In the genomic region with DNA sequence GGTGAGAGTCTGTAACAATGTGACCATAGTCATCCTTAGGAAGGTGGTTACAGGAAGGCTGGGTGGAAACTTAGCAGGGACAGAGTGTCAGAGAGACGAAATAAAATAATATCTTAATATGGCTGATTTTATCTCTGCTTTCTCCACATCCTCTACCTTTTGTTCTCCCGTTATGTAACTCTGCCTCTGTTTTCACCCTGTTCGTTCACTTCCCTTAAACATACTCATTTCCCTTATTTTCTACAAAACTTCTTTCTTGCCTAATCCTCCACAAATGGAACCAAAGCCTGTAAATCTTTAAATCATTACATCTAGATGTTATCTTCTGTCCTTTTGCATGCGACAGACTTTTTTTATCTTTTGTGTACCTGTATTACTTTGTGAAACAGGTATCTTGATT, we compare ENCODE assay signal across 21 cellular contexts. TPM values are rescaled to one million over a fixed set of nuclear protein-coding genes. Genes with fewer than 3 reads are reported as not detected.
A peak's percentile ranks its signal among the peaks of the same experiment; 100 is the strongest.
DNase-seq lines count a peak whose midpoint lies in the region; ATAC-seq and TF ChIP-seq lines count a peak whose summit lies in the region.
"Had no signal": no experiment of that assay in that cellular context is flagged by ENCODE, and none has a peak within 500 bp of the region (broad histone marks: within the 10 kb centered on the region; RNA-seq: fewer than 3 reads in every experiment).

No MANE protein-coding gene starts in this region.

- H3K4me1 Mint-ChIP-seq in activated T-cell treated with anti-CD3 and anti-CD28 coated beads, Interleukin-2, amount 50 U/mL, for 72 hours (ENCODE audit: low read depth) = peaks cover 12% of the 10 kb centered on the region
- H3K4me1 Mint-ChIP-seq in activated T-cell treated with anti-CD3 and anti-CD28 coated beads, Interleukin-2, amount 50 U/mL, for 24 hours (ENCODE audit: low read depth) = peaks cover 14% of the 10 kb centered on the region

- no peaks in the 10 kb centered on the region for H3K9me3 Mint-ChIP-seq in activated T-cell treated with anti-CD3 and anti-CD28 coated beads, Interleukin-2, amount 50 U/mL, for 72 hours
- no peaks in the 10 kb centered on the region for H3K9me3 Mint-ChIP-seq in activated T-cell treated with anti-CD3 and anti-CD28 coated beads, Interleukin-2, amount 50 U/mL, for 24 hours

- H3K36me3 ChIP-seq in neutrophil = peaks cover 10% of the 10 kb centered on the region
- H3K36me3 ChIP-seq in upper lobe of left lung = peaks cover 0 to under 1% (median 0%) of the 10 kb centered on the region in 4 donors

- no peaks in the 10 kb centered on the region for H3K27me3 Mint-ChIP-seq in activated T-cell treated with anti-CD3 and anti-CD28 coated beads, Interleukin-2, amount 50 U/mL, for 72 hours (ENCODE audit: low read depth)
- no peaks in the 10 kb centered on the region for H3K27me3 Mint-ChIP-seq in activated T-cell treated with anti-CD3 and anti-CD28 coated beads, Interleukin-2, amount 50 U/mL, for 24 hours

- 51 to 58% methylated on average over 4 of the region's 4 CpGs for WGBS in upper lobe of left lung, 2 donors

- H3K9me3 ChIP-seq in neutrophil = no peaks in the 10 kb centered on the region
- no peaks in the 10 kb centered on the region for H3K9me3 ChIP-seq in upper lobe of left lung
- H3K9me3 ChIP-seq: SK-N-SH had no signal

- H3K27ac Mint-ChIP-seq in activated T-cell treated with anti-CD3 and anti-CD28 coated beads, Interleukin-2, amount 50 U/mL, for 72 hours = peak overlapping the region; percentile 59
- no peak overlapping the region for H3K27ac Mint-ChIP-seq in activated T-cell treated with anti-CD3 and anti-CD28 coated beads, Interleukin-2, amount 50 U/mL, for 24 hours

- no peak for TF ChIP-seq POLR2A in upper lobe of left lung (IDR thresholded peaks at IDR 0.05)

- no peaks in the 10 kb centered on the region for H3K36me3 Mint-ChIP-seq in activated T-cell treated with anti-CD3 and anti-CD28 coated beads, Interleukin-2, amount 50 U/mL, for 72 hours (ENCODE audit: insufficient read depth in 2 of 2)
- peaks cover 5% of the 10 kb centered on the region for H3K36me3 Mint-ChIP-seq in activated T-cell treated with anti-CD3 and anti-CD28 coated beads, Interleukin-2, amount 50 U/mL, for 24 hours (ENCODE audit: low read depth)

- no peak for ATAC-seq in activated T-cell treated with anti-CD3 and anti-CD28 coated beads, Interleukin-2, amount 50 U/mL, for 72 hours (replicated peaks in 1 of 2)
- ATAC-seq in HG03342 (IDR thresholded peaks at IDR 0.05; ENCODE audit: unreplicated experiment) (no peak), upper lobe of left lung (ENCODE audit: low FRiP score in 2 of 2) (no peak)
- ATAC-seq: HCT116 had no signal

- H3K4me3 ChIP-seq in neutrophil (ENCODE audit: low read depth in 1 of 2, low read length in 1 of 2) (no peak overlapping the region), upper lobe of left lung (no peak overlapping the region)
- H3K4me3 ChIP-seq: PC-9 had no signal

- H3K27ac ChIP-seq in neutrophil (peak overlapping the region; percentile 80), upper lobe of left lung (no peak overlapping the region)
- H3K27ac ChIP-seq: 22Rv1, PC-9 had no signal

- H3K4me3 Mint-ChIP-seq in activated T-cell treated with anti-CD3 and anti-CD28 coated beads, Interleukin-2, amount 50 U/mL, for 72 hours = peak overlapping the region in 1 of 2 donors; percentile 7
- H3K4me3 Mint-ChIP-seq in activated T-cell treated with anti-CD3 and anti-CD28 coated beads, Interleukin-2, amount 50 U/mL, for 24 hours = no peak overlapping the region

- H3K4me1 ChIP-seq in neutrophil (ENCODE audit: control insufficient read depth in 1 of 2, insufficient read depth in 1 of 2, low read depth in 1 of 2, low read length in 1 of 2) (peaks cover 35 to 42% of the 10 kb centered on the region in 2 experiments), upper lobe of left lung (no peaks in the 10 kb centered on the region)

- no peak for TF ChIP-seq EP300 in upper lobe of left lung (IDR thresholded peaks at IDR 0.05)

- TF ChIP-seq CTCF in neutrophil (IDR thresholded peaks at IDR 0.05) = no peak
- no peak for TF ChIP-seq CTCF in upper lobe of left lung (IDR thresholded peaks at IDR 0.05)

- H3K27me3 ChIP-seq in neutrophil (no peaks in the 10 kb centered on the region), upper lobe of left lung (no peaks in the 10 kb centered on the region)

- no peak for DNase-seq in activated T-cell treated with anti-CD3 and anti-CD28 coated beads, Interleukin-2, amount 50 U/mL, for 72 hours
- DNase-seq in activated T-cell treated with anti-CD3 and anti-CD28 coated beads, Interleukin-2, amount 50 U/mL, for 24 hours = no peak
- DNase-seq in MV-4-11 (lab: John Stamatoyannopoulos, UW) = peak; percentile 78
- peak; percentile 77 for DNase-seq in SKM-1 (lab: John Stamatoyannopoulos, UW; ENCODE audit: unreplicated experiment)
- no peak for DNase-seq in H4 (ENCODE audit: low spot score)
- DNase-seq in upper lobe of left lung = no peak
- DNase-seq: C1 segment of cervical spinal cord, DND-41, NCI-H1417, NCI-H2029, NCI-H2171 treated with DMSO at 0.1 percent for 48 hours, NCI-H82, PC-9, SK-N-SH had no signal

RNA-seq across cellular contexts. Expression of gene CRIP3, which starts 23.2 kb away (rescaled TPM):
- total RNA-seq in activated T-cell treated with anti-CD3 and anti-CD28 coated beads, Interleukin-2, amount 50 U/mL, for 72 hours = under 1 TPM; 0.82 to 0.90 TPM
- not detected in 2 replicates for total RNA-seq in H4 (2014; rRNA removed; shearing (Covaris generic))
- total RNA-seq in upper lobe of left lung = 1 to 10 TPM in 1 of 6 donors, not detected in 5; 1.5 TPM
- total RNA-seq: HT-29, M059J, NCI-H460 had no signal

RNA-seq across cellular contexts. Expression of gene SLC22A7, which starts 33.8 kb away (rescaled TPM):
- not detected for total RNA-seq in activated T-cell treated with anti-CD3 and anti-CD28 coated beads, Interleukin-2, amount 50 U/mL, for 72 hours
- not detected in 2 replicates for total RNA-seq in H4 (2014; rRNA removed; shearing (Covaris generic))
- total RNA-seq in upper lobe of left lung = not detected
- total RNA-seq: HT-29, M059J, NCI-H460, PC-9 had no signal

RNA-seq across cellular contexts. Expression of gene ZNF318, which starts 37.6 kb away (rescaled TPM):
- 10 to 100 TPM; 14.4 to 14.5 TPM for total RNA-seq in activated T-cell treated with anti-CD3 and anti-CD28 coated beads, Interleukin-2, amount 50 U/mL, for 72 hours
- total RNA-seq in H4 (2014; rRNA removed; shearing (Covaris generic)) = 4.7 and 7.5 TPM in 2 replicates
- 10 to 100 TPM; 10.3 to 19.9 (median 15.3) TPM for total RNA-seq in upper lobe of left lung

Comparison
In these comparisons a context has a peak if more than half of its experiments do, and no peak if none do; other contexts are left out.
1. DNase-seq: peak in MV-4-11 (single experiment) and SKM-1 (single experiment); none in activated T-cell treated with anti-CD3 and anti-CD28 coated beads, Interleukin-2, amount 50 U/mL, for 72 hours (0 of 2), activated T-cell treated with anti-CD3 and anti-CD28 coated beads, Interleukin-2, amount 50 U/mL, for 24 hours (single experiment), H4 (single experiment) and upper lobe of left lung (0 of 2).